In genomic region chr14:24817638-24818053, GRCh38 we compare ENCODE assay signal across 9 cellular contexts.
DNase-seq lines count a peak whose midpoint lies in the region; ATAC-seq and TF ChIP-seq lines count a peak whose summit lies in the region.
"Had no signal": no experiment of that assay in that cellular context is flagged by ENCODE, and none has a peak within 500 bp of the region (broad histone marks: within the 10 kb centered on the region; RNA-seq: fewer than 3 reads in every experiment).

No MANE protein-coding gene starts in this region.

- H3K27ac Mint-ChIP-seq in naive thymus-derived CD4-positive, alpha-beta T cell: no peak overlapping the region
- H3K27ac Mint-ChIP-seq in CD8-positive, alpha-beta T cell: no peak overlapping the region
- H3K27ac Mint-ChIP-seq: naive B cell had no signal

- no peak overlapping the region for H3K14ac ChIP-seq in mesenchymal stem cell (ENCODE audit: low read length in 2 of 2)

- H3K9ac ChIP-seq in endocrine pancreas (ENCODE audit: control insufficient read depth, insufficient read depth, low read length) (no peak overlapping the region), mesenchymal stem cell (ENCODE audit: low read length) (no peak overlapping the region)

- no peaks in the 10 kb centered on the region for H3K4me1 Mint-ChIP-seq in naive thymus-derived CD4-positive, alpha-beta T cell
- no peaks in the 10 kb centered on the region for H3K4me1 Mint-ChIP-seq in CD8-positive, alpha-beta T cell (ENCODE audit: low read depth)
- H3K4me1 Mint-ChIP-seq: naive B cell had no signal

- no peak for TF ChIP-seq EP300 in Ishikawa (IDR thresholded peaks at IDR 0.05; ENCODE audit: borderline replicate concordance)

- H3K27me3 ChIP-seq in endocrine pancreas (ENCODE audit: control insufficient read depth, insufficient read depth, low read length) (no peaks in the 10 kb centered on the region), mesenchymal stem cell (ENCODE audit: control insufficient read depth in 1 of 2, insufficient read depth in 1 of 2, low read length in 2 of 2) (peaks cover 0 to 4% of the 10 kb centered on the region in 2 experiments)
- H3K27me3 ChIP-seq in naive thymus-derived CD4-positive, alpha-beta T cell (ENCODE audit: control insufficient read depth in 2 of 2, insufficient read depth in 2 of 2, low read length in 2 of 2): no peaks in the 10 kb centered on the region
- no peaks in the 10 kb centered on the region for H3K27me3 ChIP-seq in CD8-positive, alpha-beta T cell (ENCODE audit: insufficient read depth, low read length)

- DNase-seq in AG10803 (ENCODE audit: low read depth): peak; percentile 56
- DNase-seq in mesenchymal stem cell: no peak
- DNase-seq in naive thymus-derived CD4-positive, alpha-beta T cell: no peak
- no peak for DNase-seq in CD8-positive, alpha-beta T cell
- no peak for DNase-seq in ACHN
- no peak for DNase-seq in NCI-H1417 treated with DMSO at 0.1 percent for 48 hours (lab: John Stamatoyannopoulos, UW)
- DNase-seq: naive B cell had no signal

- no peak overlapping the region for H2BK5ac ChIP-seq in mesenchymal stem cell (ENCODE audit: low read depth, low read length, poor library complexity, severe bottlenecking)

- no peak overlapping the region for H3K4me3 ChIP-seq in AG10803 (ENCODE audit: low read length)
- peak overlapping the region; percentile 37 for H3K4me3 ChIP-seq in endocrine pancreas (ENCODE audit: control insufficient read depth, insufficient read depth, low read length)
- H3K4me3 ChIP-seq in mesenchymal stem cell (ENCODE audit: insufficient read depth in 1 of 2, low read depth in 1 of 2, low read length in 2 of 2): no peak overlapping the region
- no peak overlapping the region for H3K4me3 ChIP-seq in naive thymus-derived CD4-positive, alpha-beta T cell (ENCODE audit: low read length)
- no peak overlapping the region for H3K4me3 ChIP-seq in CD8-positive, alpha-beta T cell (ENCODE audit: low read depth, low read length)

- H2BK12ac ChIP-seq in mesenchymal stem cell (ENCODE audit: low read length in 2 of 2): peak overlapping the region in 1 of 2 experiments; percentile 54

- no peak overlapping the region for H2AK5ac ChIP-seq in mesenchymal stem cell (ENCODE audit: low read length, severe bottlenecking)

- no peaks in the 10 kb centered on the region for H3K36me3 ChIP-seq in endocrine pancreas (ENCODE audit: control insufficient read depth, insufficient read depth, low read length)
- no peaks in the 10 kb centered on the region for H3K36me3 ChIP-seq in mesenchymal stem cell (ENCODE audit: control insufficient read depth in 1 of 2, insufficient read depth in 2 of 2, low read depth in 1 of 2, low read length in 2 of 2)
- H3K36me3 ChIP-seq in naive thymus-derived CD4-positive, alpha-beta T cell (ENCODE audit: control insufficient read depth in 2 of 3, insufficient read depth in 3 of 3, low read length in 3 of 3): no peaks in the 10 kb centered on the region
- no peaks in the 10 kb centered on the region for H3K36me3 ChIP-seq in CD8-positive, alpha-beta T cell (ENCODE audit: insufficient read depth, low read length)

- H3K27me3 Mint-ChIP-seq in naive thymus-derived CD4-positive, alpha-beta T cell: peaks cover 10 to 35% (median 27%) of the 10 kb centered on the region in 5 donors
- H3K27me3 Mint-ChIP-seq in CD8-positive, alpha-beta T cell (ENCODE audit: low read depth): peaks cover 14% of the 10 kb centered on the region

- H4K91ac ChIP-seq in mesenchymal stem cell (ENCODE audit: low read length): no peak overlapping the region

- intact Hi-C loops in naive thymus-derived CD4-positive, alpha-beta T cell (cut with micrococcal nuclease): no loop called here
- intact Hi-C loops in CD8-positive, alpha-beta T cell (cut with DNase I, micrococcal nuclease): no loop called here

- peak overlapping the region; percentile 66 to 77 for H3K18ac ChIP-seq in mesenchymal stem cell (ENCODE audit: low read depth in 1 of 2, low read length in 2 of 2)

- no peak overlapping the region for H3K4me2 ChIP-seq in mesenchymal stem cell (ENCODE audit: low read length, poor library complexity, severe bottlenecking)

- H3K79me1 ChIP-seq in mesenchymal stem cell (replicated peaks; ENCODE audit: low read length, poor library complexity, severe bottlenecking): no peaks in the 10 kb centered on the region

- H3K4me1 ChIP-seq in endocrine pancreas (ENCODE audit: control insufficient read depth, insufficient read depth, low read length) (peaks cover 13% of the 10 kb centered on the region), mesenchymal stem cell (ENCODE audit: control insufficient read depth, insufficient read depth, low read depth, low read length) (no peaks in the 10 kb centered on the region)
- no peaks in the 10 kb centered on the region for H3K4me1 ChIP-seq in naive thymus-derived CD4-positive, alpha-beta T cell (ENCODE audit: control insufficient read depth in 2 of 2, insufficient read depth in 2 of 2, low read length in 2 of 2)
- no peaks in the 10 kb centered on the region for H3K4me1 ChIP-seq in CD8-positive, alpha-beta T cell (ENCODE audit: insufficient read depth, low read length)

- CTCF ChIA-PET in naive thymus-derived CD4-positive, alpha-beta T cell (lab: Charles Lee): no interaction called here
- CTCF ChIA-PET in CD8-positive, alpha-beta T cell (lab: Charles Lee): no interaction called here

- H3K36me3 Mint-ChIP-seq in naive thymus-derived CD4-positive, alpha-beta T cell: no peaks in the 10 kb centered on the region
- H3K36me3 Mint-ChIP-seq in CD8-positive, alpha-beta T cell: no peaks in the 10 kb centered on the region
- H3K36me3 Mint-ChIP-seq: naive B cell had no signal

- no peaks in the 10 kb centered on the region for H3K9me3 Mint-ChIP-seq in naive thymus-derived CD4-positive, alpha-beta T cell
- H3K9me3 Mint-ChIP-seq in CD8-positive, alpha-beta T cell: no peaks in the 10 kb centered on the region
- H3K9me3 Mint-ChIP-seq: naive B cell had no signal

- peak overlapping the region in 1 of 2 experiments; percentile 17 for H3K4ac ChIP-seq in mesenchymal stem cell (ENCODE audit: low read depth in 1 of 2, low read length in 2 of 2)

- no peak for ATAC-seq in naive thymus-derived CD4-positive, alpha-beta T cell
- ATAC-seq in CD8-positive, alpha-beta T cell: no peak

- peak overlapping the region in 1 of 2 experiments; percentile 0 for H3K23ac ChIP-seq in mesenchymal stem cell (ENCODE audit: low read length in 2 of 2)

- H2BK120ac ChIP-seq in mesenchymal stem cell (ENCODE audit: low read depth, low read length): no peak overlapping the region

- in situ Hi-C loops in ACHN (cut with HindIII; ENCODE audit: low pct_ligation_motif_present, low pct_unique_long_range_greater_than_20kb, low sequenced_read_pairs): no loop called here

- no peak overlapping the region for H2AFZ ChIP-seq in mesenchymal stem cell (ENCODE audit: low read depth, low read length)

- H3K27ac ChIP-seq in mesenchymal stem cell (ENCODE audit: low read length, poor library complexity, severe bottlenecking): no peak overlapping the region
- no peak overlapping the region for H3K27ac ChIP-seq in naive thymus-derived CD4-positive, alpha-beta T cell (ENCODE audit: low read depth, low read length)
- no peak overlapping the region for H3K27ac ChIP-seq in CD8-positive, alpha-beta T cell (ENCODE audit: low read depth, low read length)

- peak; percentile 76 for TF ChIP-seq CTCF in AG10803 (conservative IDR thresholded peaks at IDR 0.05; ENCODE audit: low read length)
- TF ChIP-seq CTCF in CD8-positive, alpha-beta T cell (IDR thresholded peaks at IDR 0.05): no peak

- H2BK15ac ChIP-seq in mesenchymal stem cell (ENCODE audit: low read depth, poor library complexity, severe bottlenecking): no peak overlapping the region

- H4K8ac ChIP-seq in mesenchymal stem cell (ENCODE audit: low read length): no peak overlapping the region

- WGBS in mesenchymal stem cell: 46% methylated on average over 6 of the region's 6 CpGs

- TF ChIP-seq RAD21 in Ishikawa (IDR thresholded peaks at IDR 0.05; ENCODE audit: low read depth): peak; percentile 44

- POLR2A ChIA-PET in naive thymus-derived CD4-positive, alpha-beta T cell (lab: Charles Lee): no interaction called here
- POLR2A ChIA-PET in CD8-positive, alpha-beta T cell (lab: Charles Lee): no interaction called here

- H3K9me3 ChIP-seq in endocrine pancreas (ENCODE audit: control insufficient read depth, low read length) (no peaks in the 10 kb centered on the region), mesenchymal stem cell (ENCODE audit: control insufficient read depth, low read length) (no peaks in the 10 kb centered on the region)
- H3K9me3 ChIP-seq in naive thymus-derived CD4-positive, alpha-beta T cell (ENCODE audit: control insufficient read depth in 2 of 3, low read length in 3 of 3): no peaks in the 10 kb centered on the region
- no peaks in the 10 kb centered on the region for H3K9me3 ChIP-seq in CD8-positive, alpha-beta T cell (ENCODE audit: low read length)

- H3K4me3 Mint-ChIP-seq in naive thymus-derived CD4-positive, alpha-beta T cell: no peak overlapping the region
- H3K4me3 Mint-ChIP-seq in CD8-positive, alpha-beta T cell: no peak overlapping the region
- H3K4me3 Mint-ChIP-seq: naive B cell had no signal

TF ChIP-seq in Ishikawa, 13 proteins besides CTCF, POLR2A, EP300 and RAD21:
- TF ChIP-seq, protein P1, sequence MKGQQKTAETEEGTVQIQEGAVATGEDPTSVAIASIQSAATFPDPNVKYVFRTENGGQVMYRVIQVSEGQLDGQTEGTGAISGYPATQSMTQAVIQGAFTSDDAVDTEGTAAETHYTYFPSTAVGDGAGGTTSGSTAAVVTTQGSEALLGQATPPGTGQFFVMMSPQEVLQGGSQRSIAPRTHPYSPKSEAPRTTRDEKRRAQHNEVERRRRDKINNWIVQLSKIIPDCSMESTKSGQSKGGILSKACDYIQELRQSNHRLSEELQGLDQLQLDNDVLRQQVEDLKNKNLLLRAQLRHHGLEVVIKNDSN (IDR thresholded peaks at IDR 0.05): no peak
- TF ChIP-seq CEBPB (IDR thresholded peaks at IDR 0.05): no peak
- no peak for TF ChIP-seq TEAD4 (IDR thresholded peaks at IDR 0.05)
- TF ChIP-seq NFIC (IDR thresholded peaks at IDR 0.05): no peak
- TF ChIP-seq FOXM1 (IDR thresholded peaks at IDR 0.05; ENCODE audit: borderline replicate concordance, low read depth): no peak
- no peak for TF ChIP-seq TCF12 (IDR thresholded peaks at IDR 0.05; ENCODE audit: low read depth)
- TF ChIP-seq EGR1 (IDR thresholded peaks at IDR 0.05): no peak
- no peak for TF ChIP-seq CREB1 (IDR thresholded peaks at IDR 0.05; ENCODE audit: low read depth)
- TF ChIP-seq ZBTB7A (IDR thresholded peaks at IDR 0.05; ENCODE audit: low read depth): no peak
- no peak for TF ChIP-seq TAF1 (IDR thresholded peaks at IDR 0.05; ENCODE audit: low read depth)
